ENCODE assay signal across 8 cellular contexts in the genomic region with DNA sequence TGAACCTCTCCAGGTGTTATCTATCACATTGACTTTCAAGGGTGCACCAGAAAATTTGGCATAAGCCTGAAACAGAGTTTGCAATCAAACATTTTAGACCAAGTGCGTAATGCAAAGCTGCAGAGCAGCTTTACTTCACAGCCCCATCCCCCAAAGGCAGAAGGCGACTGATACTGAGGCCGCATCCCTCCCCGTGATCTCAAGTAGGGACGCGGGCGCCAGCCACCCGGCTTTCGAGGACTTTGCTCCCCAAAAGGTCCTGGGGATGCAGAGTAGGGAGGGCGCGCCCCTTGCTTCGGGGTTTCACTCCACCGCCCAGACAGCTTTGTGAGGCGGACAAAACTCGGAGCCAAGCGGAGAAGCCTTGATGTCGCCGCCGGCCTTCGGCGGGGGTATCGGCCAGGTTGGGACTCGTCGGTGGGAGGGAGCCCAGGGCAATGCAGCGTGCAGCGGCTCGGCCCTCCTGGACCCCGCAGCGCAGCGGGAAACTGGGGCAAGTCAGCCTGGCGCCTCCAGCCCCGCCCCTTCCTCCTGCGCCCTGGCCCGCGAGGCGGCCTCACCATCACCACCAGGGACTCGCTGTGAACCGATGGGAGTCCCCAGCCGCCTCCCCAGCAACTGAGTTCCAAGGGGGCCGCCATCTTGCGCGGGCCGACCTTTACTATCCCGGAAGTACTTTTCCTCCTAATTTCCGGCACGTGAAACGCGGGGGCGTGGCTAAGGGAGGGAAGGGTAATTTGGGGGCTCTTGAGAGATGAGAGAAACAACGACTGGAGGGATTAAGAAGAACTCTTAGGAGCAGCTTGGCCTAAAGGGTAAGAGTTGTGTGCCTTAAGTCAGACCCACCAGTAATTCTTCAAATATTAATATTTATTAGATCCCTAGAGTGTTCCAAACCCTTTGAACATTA. TPM values are rescaled to one million over a fixed set of nuclear protein-coding genes. Genes with fewer than 3 reads are reported as not detected.
DNase-seq lines count a peak whose midpoint lies in the region; ATAC-seq and TF ChIP-seq lines count a peak whose summit lies in the region.

TSS of gene MTX3 (minus strand) at position 665 of the 910 bp plus-strand sequence. CDS start at position 641, 24 bp downstream.

- peak; percentile 49 for TF ChIP-seq POLR2A in GM10847 (IDR thresholded peaks at IDR 0.05; ENCODE audit: extremely low read depth, insufficient read length)

- peaks cover 38% of the 10 kb centered on the region for H3K4me1 Mint-ChIP-seq in T-helper 1 cell treated with Interleukin-12 subunit alpha and Interleukin-12 subunit beta and Interleukin-4 antibody, amounts not matched to agents 30 μg/mL and 1 μg/mL, for 36 hours (ENCODE audit: low read depth)
- H3K4me1 Mint-ChIP-seq in progenitor cell of endocrine pancreas (ENCODE audit: low read depth): peaks cover 11% of the 10 kb centered on the region

- peaks cover 17% of the 10 kb centered on the region for H3K9me3 Mint-ChIP-seq in T-helper 1 cell treated with Interleukin-12 subunit alpha and Interleukin-12 subunit beta and Interleukin-4 antibody, amounts not matched to agents 30 μg/mL and 1 μg/mL, for 36 hours
- H3K9me3 Mint-ChIP-seq in progenitor cell of endocrine pancreas (ENCODE audit: low read depth): peaks cover 2% of the 10 kb centered on the region

- intact Hi-C loops in left ventricle myocardium superior (cut with micrococcal nuclease): no loop called here
- intact Hi-C loops in upper lobe of right lung (cut with DNase I): no loop called here

- H3K27ac Mint-ChIP-seq in T-helper 1 cell treated with Interleukin-12 subunit alpha and Interleukin-12 subunit beta and Interleukin-4 antibody, amounts not matched to agents 30 μg/mL and 1 μg/mL, for 36 hours: peak within 1 kb of the TSS; percentile 99
- H3K27ac Mint-ChIP-seq in progenitor cell of endocrine pancreas: peak within 1 kb of the TSS; percentile 97

- peak within 1 kb of the TSS; percentile 84 for H3K4me3 ChIP-seq in upper lobe of right lung

- H3K36me3 ChIP-seq in upper lobe of right lung: peaks cover 31% of the 10 kb centered on the region

- H3K27ac ChIP-seq in upper lobe of right lung: peak within 1 kb of the TSS; percentile 74

- no peaks in the 10 kb centered on the region for H3K27me3 ChIP-seq in upper lobe of right lung

- H3K4me3 Mint-ChIP-seq in T-helper 1 cell treated with Interleukin-12 subunit alpha and Interleukin-12 subunit beta and Interleukin-4 antibody, amounts not matched to agents 30 μg/mL and 1 μg/mL, for 36 hours: peak within 1 kb of the TSS; percentile 90
- peak within 1 kb of the TSS; percentile 88 for H3K4me3 Mint-ChIP-seq in progenitor cell of endocrine pancreas (ENCODE audit: low read depth)

- H3K36me3 Mint-ChIP-seq in T-helper 1 cell treated with Interleukin-12 subunit alpha and Interleukin-12 subunit beta and Interleukin-4 antibody, amounts not matched to agents 30 μg/mL and 1 μg/mL, for 36 hours (ENCODE audit: low read depth): peaks cover 36% of the 10 kb centered on the region
- peaks cover 17% of the 10 kb centered on the region for H3K36me3 Mint-ChIP-seq in progenitor cell of endocrine pancreas (ENCODE audit: insufficient read depth)

- ATAC-seq in HG02678 (IDR thresholded peaks at IDR 0.05; ENCODE audit: unreplicated experiment) (peak; percentile 90), left ventricle myocardium superior (peak; percentile 98), upper lobe of right lung (peak; percentile 98)

- no peaks in the 10 kb centered on the region for H3K9me3 ChIP-seq in upper lobe of right lung

- peak; percentile 8 for TF ChIP-seq CTCF in progenitor cell of endocrine pancreas (IDR thresholded peaks at IDR 0.05; ENCODE audit: unreplicated experiment)
- TF ChIP-seq CTCF in upper lobe of right lung (IDR thresholded peaks at IDR 0.05): no peak

- peaks cover 7% of the 10 kb centered on the region for H3K27me3 Mint-ChIP-seq in T-helper 1 cell treated with Interleukin-12 subunit alpha and Interleukin-12 subunit beta and Interleukin-4 antibody, amounts not matched to agents 30 μg/mL and 1 μg/mL, for 36 hours (ENCODE audit: low read depth)
- H3K27me3 Mint-ChIP-seq in progenitor cell of endocrine pancreas: peaks cover 10% of the 10 kb centered on the region

- peak; percentile 76 for DNase-seq in NCI-H146 treated with DMSO at 0.1 percent for 48 hours (lab: John Stamatoyannopoulos, UW; ENCODE audit: unreplicated experiment)
- peak; percentile 36 to 89 (median 72) for DNase-seq in amygdala (lab: John Stamatoyannopoulos, UW)
- DNase-seq in left ventricle myocardium superior: peak; percentile 91
- peak; percentile 70 for DNase-seq in progenitor cell of endocrine pancreas (ENCODE audit: low spot score, unreplicated experiment)
- peak; percentile 93 for DNase-seq in upper lobe of right lung

- peaks cover 3% of the 10 kb centered on the region for H3K4me1 ChIP-seq in upper lobe of right lung

RNA-seq across cellular contexts. Expression of gene MTX3, which starts in this region (rescaled TPM):
- total RNA-seq in left ventricle myocardium superior (10.6 TPM), progenitor cell of endocrine pancreas (24.1 and 24.7 TPM in 2 replicates), upper lobe of right lung (14.9 TPM)

Comparison
In these comparisons a context has a peak if more than half of its experiments do, and no peak if none do; other contexts are left out.
1. Peak in every context shown above with its lines: DNase-seq, ATAC-seq, H3K4me3 ChIP-seq and H3K27ac ChIP-seq.